In genomic region chr1:36480161-36480560, GRCh38 we compare ENCODE assay signal across 38 cellular contexts. TPM values are rescaled to one million over a fixed set of nuclear protein-coding genes. Genes with fewer than 3 reads are reported as not detected.
"Had no signal": no experiment of that assay in that cellular context is flagged by ENCODE, and none has a peak within 500 bp of the region (broad histone marks: within the 10 kb centered on the region; RNA-seq: fewer than 3 reads in every experiment).

No MANE protein-coding gene starts in this region.

- H3K27ac Mint-ChIP-seq: activated B cell treated with CpG ODN at 0.5 μM for 24 hours; activated CD4-positive, alpha-beta memory T cell treated with anti-CD3 and anti-CD28 coated beads for 36 hours; activated naive CD8-positive, alpha-beta T cell treated with anti-CD3 and anti-CD28 coated beads for 36 hours; activated T-cell treated with anti-CD3 and anti-CD28 coated beads, Interleukin-2, amount 50 U/mL, for 72 hours; T-cell; T-helper 17 cell had no signal

- H3K4me1 Mint-ChIP-seq: activated T-helper 17 cell treated with anti-CD3 and anti-CD28 coated beads, Interleukin-2, amount 50 U/mL, for 72 hours had no signal

- H3K36me3 Mint-ChIP-seq: activated CD4-positive, alpha-beta memory T cell treated with anti-CD3 and anti-CD28 coated beads for 36 hours; activated naive CD8-positive, alpha-beta T cell treated with anti-CD3 and anti-CD28 coated beads for 36 hours; T-cell had no signal

- H3K27me3 ChIP-seq: brain microvascular endothelial cell had no signal

- H3K27me3 Mint-ChIP-seq: activated CD4-positive, alpha-beta memory T cell treated with anti-CD3 and anti-CD28 coated beads for 36 hours had no signal

- ATAC-seq: activated T-cell treated with anti-CD3 and anti-CD28 coated beads, Interleukin-2, amount 50 U/mL, for 72 hours; activated T-helper 17 cell treated with anti-CD3 and anti-CD28 coated beads, Interleukin-2, amount 50 U/mL, for 72 hours; PC-3; Right ventricle myocardium inferior; SK-N-SH treated with all-trans-retinoic acid at 6 μM for 48 hours; T-cell; T-helper 17 cell had no signal

- H3K27ac ChIP-seq: brain microvascular endothelial cell, KMS-11, RWPE1, VCaP had no signal

- H3K9me3 Mint-ChIP-seq: activated B cell treated with CpG ODN at 0.5 μM for 24 hours; activated CD4-positive, alpha-beta memory T cell treated with anti-CD3 and anti-CD28 coated beads for 36 hours; activated naive CD8-positive, alpha-beta T cell treated with anti-CD3 and anti-CD28 coated beads for 36 hours; activated T-cell treated with anti-CD3 and anti-CD28 coated beads, Interleukin-2, amount 50 U/mL, for 72 hours; activated T-helper 17 cell treated with anti-CD3 and anti-CD28 coated beads, Interleukin-2, amount 50 U/mL, for 72 hours; T-cell had no signal

- DNase-seq: activated B cell treated with CpG ODN at 0.5 μM for 24 hours; activated CD4-positive, alpha-beta memory T cell treated with anti-CD3 and anti-CD28 coated beads for 36 hours; activated CD4-positive, alpha-beta T cell treated with anti-CD3 and anti-CD28 coated beads for 4 hours; activated CD4-positive, alpha-beta T cell treated with anti-CD3 and anti-CD28 coated beads, Interleukin-2, amount 50 U/mL, for 1 hour; activated CD4-positive, CD25-positive, alpha-beta regulatory T cell treated with anti-CD3 and anti-CD28 coated beads, Interleukin-2, amount 50 U/mL, for 72 hours; activated gamma-delta T cell treated with Interleukin-2 at 50 U/mL for 16 hours; activated naive CD4-positive, alpha-beta T cell treated with anti-CD3 and anti-CD28 coated beads, Interleukin-2, amount 50 U/mL, for 16 hours; activated naive CD8-positive, alpha-beta T cell treated with anti-CD3 and anti-CD28 coated beads for 36 hours; activated T-cell treated with anti-CD3 and anti-CD28 coated beads, Interleukin-2, amount 50 U/mL, for 1 hour; activated T-cell treated with anti-CD3 and anti-CD28 coated beads, Interleukin-2, amount 50 U/mL, for 72 hours; amniotic stem cell; aorta; brain microvascular endothelial cell; MM.1S; MV-4-11; NCI-H1092; NCI-H1417; NCI-H146; NCI-H187; NCI-H2029 treated with DMSO at 0.1 percent for 48 hours; NCI-H2107; NCI-H2171; NCI-H510A; NCI-H526; NCI-H748 treated with DMSO at 0.1 percent for 48 hours; NK-92 treated with Interleukin-12 subunit alpha and Interleukin-12 subunit beta, amount 100 ng/mL, for 24 hours; PC-3; SIG-M5; T-cell; T-helper 17 cell had no signal

- H3K4me3 Mint-ChIP-seq: activated B cell treated with CpG ODN at 0.5 μM for 24 hours; activated CD4-positive, alpha-beta memory T cell treated with anti-CD3 and anti-CD28 coated beads for 36 hours; activated naive CD8-positive, alpha-beta T cell treated with anti-CD3 and anti-CD28 coated beads for 36 hours; activated T-cell treated with anti-CD3 and anti-CD28 coated beads, Interleukin-2, amount 50 U/mL, for 72 hours; activated T-helper 17 cell treated with anti-CD3 and anti-CD28 coated beads, Interleukin-2, amount 50 U/mL, for 72 hours; T-cell; T-helper 17 cell had no signal

- H3K9ac ChIP-seq: KMS-11 had no signal

- H3K36me3 ChIP-seq: brain microvascular endothelial cell had no signal

- H3K4me2 ChIP-seq: KMS-11 had no signal

RNA-seq across cellular contexts. Expression of gene CSF3R, which starts 2.6 kb away (rescaled TPM):
- total RNA-seq: activated B cell treated with CpG ODN at 0.5 μM for 24 hours; activated CD4-positive, alpha-beta memory T cell treated with anti-CD3 and anti-CD28 coated beads for 36 hours; LHCN-M2; PC-3; SK-MEL-5 had no signal
